Comparison of ENCODE assay signal across 1 cellular context in the genomic region with DNA sequence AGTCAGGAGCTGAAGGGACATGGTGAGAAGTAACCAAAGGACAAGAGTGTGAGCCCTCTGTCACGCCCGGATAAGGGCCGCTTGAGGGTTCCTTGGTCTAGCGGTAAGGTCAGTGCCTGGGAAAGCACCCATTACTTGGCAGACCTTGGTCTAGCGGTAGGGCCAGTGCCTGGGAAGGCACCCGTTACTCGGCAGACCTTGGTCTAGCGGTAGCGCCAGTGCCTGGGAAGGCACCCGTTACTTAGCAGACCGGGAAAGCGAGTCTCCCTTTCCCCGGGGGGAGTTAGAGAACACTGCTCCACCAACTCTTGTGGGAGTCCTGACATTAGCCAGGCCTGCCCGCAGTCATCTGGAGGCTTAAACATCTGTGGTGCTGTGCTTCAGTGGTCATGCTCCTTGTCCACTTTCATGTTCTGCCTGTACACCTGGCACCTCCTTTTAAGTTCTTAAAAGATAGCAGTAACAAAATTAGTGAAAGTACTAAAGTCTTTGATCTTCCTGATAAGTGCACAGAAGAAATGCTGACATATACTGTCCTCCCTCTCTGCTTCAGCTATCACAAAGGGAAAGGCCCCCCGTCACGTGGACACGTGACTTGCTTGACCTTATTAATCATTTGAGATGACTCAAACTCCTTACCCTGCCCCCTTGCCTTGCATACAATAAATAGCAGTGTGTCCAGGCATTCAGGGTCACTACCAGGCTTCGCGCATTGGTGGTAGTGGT.
TF ChIP-seq lines count a peak whose summit lies in the region.

No MANE protein-coding gene starts in this region.

TF ChIP-seq in K562, 482 proteins besides CTCF, POLR2A, EP300 and RAD21 (continued from another document):
- TF ChIP-seq, protein P1, sequence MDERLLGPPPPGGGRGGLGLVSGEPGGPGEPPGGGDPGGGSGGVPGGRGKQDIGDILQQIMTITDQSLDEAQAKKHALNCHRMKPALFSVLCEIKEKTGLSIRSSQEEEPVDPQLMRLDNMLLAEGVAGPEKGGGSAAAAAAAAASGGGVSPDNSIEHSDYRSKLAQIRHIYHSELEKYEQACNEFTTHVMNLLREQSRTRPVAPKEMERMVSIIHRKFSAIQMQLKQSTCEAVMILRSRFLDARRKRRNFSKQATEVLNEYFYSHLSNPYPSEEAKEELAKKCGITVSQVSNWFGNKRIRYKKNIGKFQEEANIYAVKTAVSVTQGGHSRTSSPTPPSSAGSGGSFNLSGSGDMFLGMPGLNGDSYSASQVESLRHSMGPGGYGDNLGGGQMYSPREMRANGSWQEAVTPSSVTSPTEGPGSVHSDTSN (CRISPR knock-in tag; IDR thresholded peaks at IDR 0.05; ENCODE audit: low read depth), result no peak
- TF ChIP-seq, protein P1 (tag; conservative IDR thresholded peaks at IDR 0.05; ENCODE audit: low read depth), result peak; percentile 61
- TF ChIP-seq, protein P2, sequence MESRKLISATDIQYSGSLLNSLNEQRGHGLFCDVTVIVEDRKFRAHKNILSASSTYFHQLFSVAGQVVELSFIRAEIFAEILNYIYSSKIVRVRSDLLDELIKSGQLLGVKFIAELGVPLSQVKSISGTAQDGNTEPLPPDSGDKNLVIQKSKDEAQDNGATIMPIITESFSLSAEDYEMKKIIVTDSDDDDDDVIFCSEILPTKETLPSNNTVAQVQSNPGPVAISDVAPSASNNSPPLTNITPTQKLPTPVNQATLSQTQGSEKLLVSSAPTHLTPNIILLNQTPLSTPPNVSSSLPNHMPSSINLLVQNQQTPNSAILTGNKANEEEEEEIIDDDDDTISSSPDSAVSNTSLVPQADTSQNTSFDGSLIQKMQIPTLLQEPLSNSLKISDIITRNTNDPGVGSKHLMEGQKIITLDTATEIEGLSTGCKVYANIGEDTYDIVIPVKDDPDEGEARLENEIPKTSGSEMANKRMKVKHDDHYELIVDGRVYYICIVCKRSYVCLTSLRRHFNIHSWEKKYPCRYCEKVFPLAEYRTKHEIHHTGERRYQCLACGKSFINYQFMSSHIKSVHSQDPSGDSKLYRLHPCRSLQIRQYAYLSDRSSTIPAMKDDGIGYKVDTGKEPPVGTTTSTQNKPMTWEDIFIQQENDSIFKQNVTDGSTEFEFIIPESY (CRISPR knock-in tag; IDR thresholded peaks at IDR 0.05), result peak; percentile 67; the same call in 1 of the 2 replicates
- TF ChIP-seq RAD51 (IDR thresholded peaks at IDR 0.05; ENCODE audit: borderline replicate concordance, low read depth) (peak; percentile 83), ZNF316 (IDR thresholded peaks at IDR 0.05) (peak; percentile 60), HDAC3 (IDR thresholded peaks at IDR 0.05; ENCODE audit: borderline replicate concordance, partially characterized antibody) (no peak), PKNOX1 (IDR thresholded peaks at IDR 0.05) (peak; percentile 52; the same call in 1 of the 2 replicates), LEF1 (IDR thresholded peaks at IDR 0.05) (peak; percentile 60; the same call in 1 of the 2 replicates), JUND (IDR thresholded peaks at IDR 0.05; ENCODE audit: borderline replicate concordance, low read depth, low read length) (peak; percentile 24; the same call in 1 of the 2 replicates), JUND (tag; IDR thresholded peaks at IDR 0.05; ENCODE audit: borderline replicate concordance, low read depth, low read length) (no peak; the same call in 2 of the 3 replicates), ZHX1 (conservative IDR thresholded peaks at IDR 0.05; ENCODE audit: low read length) (no peak), ZNF121 (CRISPR knock-in tag; conservative IDR thresholded peaks at IDR 0.05) (no peak), SOX6 (IDR thresholded peaks at IDR 0.05) (peak; percentile 37; the same call in 1 of the 2 replicates), ZNF785 (CRISPR knock-in tag; IDR thresholded peaks at IDR 0.05) (no peak), TOE1 (IDR thresholded peaks at IDR 0.05; ENCODE audit: borderline replicate concordance) (peak; percentile 38; the same call in 1 of the 2 replicates), TOE1 (CRISPR knock-in tag; IDR thresholded peaks at IDR 0.05; ENCODE audit: borderline replicate concordance, low read depth) (no peak), MAFG (tag; conservative IDR thresholded peaks at IDR 0.05) (peak; percentile 47; the same call in 1 of the 2 replicates), ARID1B (IDR thresholded peaks at IDR 0.05) (no peak), MEIS2 (IDR thresholded peaks at IDR 0.05; ENCODE audit: partially characterized antibody) (peak; percentile 71), NFE2 (IDR thresholded peaks at IDR 0.05; ENCODE audit: low read depth) (peak; percentile 5; the same call in 1 of the 2 replicates), USF2 (CRISPR knock-in tag; IDR thresholded peaks at IDR 0.05) (peak; percentile 80), CXXC5 (CRISPR knock-in tag; IDR thresholded peaks at IDR 0.05) (no peak), ZNF408 (CRISPR knock-in tag; IDR thresholded peaks at IDR 0.05; ENCODE audit: low read depth) (no peak), C11orf30 (IDR thresholded peaks at IDR 0.05; ENCODE audit: low read depth) (0 out of 2 replicates have a peak, but pooled peaks have one; percentile 21), HCFC1 (IDR thresholded peaks at IDR 0.05; ENCODE audit: low read depth, low read length) (no peak), FOSL1 (tag; conservative IDR thresholded peaks at IDR 0.05) (peak; percentile 53)
- TF ChIP-seq, protein P3, sequence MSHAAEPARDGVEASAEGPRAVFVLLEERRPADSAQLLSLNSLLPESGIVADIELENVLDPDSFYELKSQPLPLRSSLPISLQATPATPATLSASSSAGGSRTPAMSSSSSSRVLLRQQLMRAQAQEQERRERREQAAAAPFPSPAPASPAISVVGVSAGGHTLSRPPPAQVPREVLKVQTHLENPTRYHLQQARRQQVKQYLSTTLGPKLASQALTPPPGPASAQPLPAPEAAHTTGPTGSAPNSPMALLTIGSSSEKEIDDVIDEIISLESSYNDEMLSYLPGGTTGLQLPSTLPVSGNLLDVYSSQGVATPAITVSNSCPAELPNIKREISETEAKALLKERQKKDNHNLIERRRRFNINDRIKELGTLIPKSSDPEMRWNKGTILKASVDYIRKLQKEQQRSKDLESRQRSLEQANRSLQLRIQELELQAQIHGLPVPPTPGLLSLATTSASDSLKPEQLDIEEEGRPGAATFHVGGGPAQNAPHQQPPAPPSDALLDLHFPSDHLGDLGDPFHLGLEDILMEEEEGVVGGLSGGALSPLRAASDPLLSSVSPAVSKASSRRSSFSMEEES (CRISPR knock-in tag; IDR thresholded peaks at IDR 0.05), result peak; percentile 52
- TF ChIP-seq, protein P4, sequence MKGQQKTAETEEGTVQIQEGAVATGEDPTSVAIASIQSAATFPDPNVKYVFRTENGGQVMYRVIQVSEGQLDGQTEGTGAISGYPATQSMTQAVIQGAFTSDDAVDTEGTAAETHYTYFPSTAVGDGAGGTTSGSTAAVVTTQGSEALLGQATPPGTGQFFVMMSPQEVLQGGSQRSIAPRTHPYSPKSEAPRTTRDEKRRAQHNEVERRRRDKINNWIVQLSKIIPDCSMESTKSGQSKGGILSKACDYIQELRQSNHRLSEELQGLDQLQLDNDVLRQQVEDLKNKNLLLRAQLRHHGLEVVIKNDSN (CRISPR knock-in tag; IDR thresholded peaks at IDR 0.05), result peak; percentile 78
- TF ChIP-seq, protein P5, sequence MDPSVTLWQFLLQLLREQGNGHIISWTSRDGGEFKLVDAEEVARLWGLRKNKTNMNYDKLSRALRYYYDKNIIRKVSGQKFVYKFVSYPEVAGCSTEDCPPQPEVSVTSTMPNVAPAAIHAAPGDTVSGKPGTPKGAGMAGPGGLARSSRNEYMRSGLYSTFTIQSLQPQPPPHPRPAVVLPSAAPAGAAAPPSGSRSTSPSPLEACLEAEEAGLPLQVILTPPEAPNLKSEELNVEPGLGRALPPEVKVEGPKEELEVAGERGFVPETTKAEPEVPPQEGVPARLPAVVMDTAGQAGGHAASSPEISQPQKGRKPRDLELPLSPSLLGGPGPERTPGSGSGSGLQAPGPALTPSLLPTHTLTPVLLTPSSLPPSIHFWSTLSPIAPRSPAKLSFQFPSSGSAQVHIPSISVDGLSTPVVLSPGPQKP (CRISPR knock-in tag; IDR thresholded peaks at IDR 0.05), result no peak
